ENCODE assay signal across 8 cellular contexts in the genomic region with DNA sequence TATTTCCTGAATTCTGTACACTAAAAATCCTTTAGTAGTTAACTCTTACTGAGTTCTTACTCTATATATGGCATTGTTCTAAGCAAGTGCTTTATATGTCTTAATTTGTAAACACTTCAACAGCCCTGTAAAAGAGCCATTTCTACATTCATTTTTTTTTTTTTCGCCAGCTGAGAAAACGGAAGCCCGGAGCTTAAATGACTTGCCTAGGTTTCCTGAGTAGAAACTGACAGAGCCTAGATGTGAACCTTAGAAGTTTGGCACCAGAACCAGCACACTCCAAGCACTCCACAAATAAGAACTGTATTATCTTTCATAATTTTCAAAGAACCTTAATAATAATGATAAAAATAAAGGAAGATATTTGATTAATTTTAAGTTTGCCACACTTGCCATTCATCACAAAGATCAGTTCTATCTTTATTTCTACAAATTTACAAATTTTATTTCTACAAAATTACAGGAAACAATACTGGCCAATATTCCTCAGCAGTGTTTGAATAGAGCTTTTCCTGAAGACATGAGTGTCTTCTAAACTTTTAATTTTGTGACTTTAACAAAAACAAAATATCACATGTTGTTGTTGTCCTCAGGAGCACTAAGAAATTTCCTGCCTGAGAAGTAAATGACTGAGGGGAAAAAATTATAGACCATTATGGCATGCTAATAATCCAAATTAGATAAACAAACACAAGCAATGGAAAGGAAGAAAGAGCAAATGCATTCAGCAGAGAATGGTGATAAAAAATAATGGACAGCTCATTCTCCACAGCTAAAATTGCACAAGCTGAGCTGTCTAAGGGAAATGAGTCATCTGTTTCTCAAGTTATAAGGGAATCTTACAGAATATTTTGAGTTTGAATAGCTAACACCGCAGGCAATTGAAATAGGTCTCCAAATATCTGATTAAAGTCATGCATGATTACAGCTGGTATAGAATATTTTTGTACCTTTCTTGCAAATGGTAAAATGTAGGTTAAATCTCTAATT.
DNase-seq lines count a peak whose midpoint lies in the region; ATAC-seq and TF ChIP-seq lines count a peak whose summit lies in the region.

No MANE protein-coding gene starts in this region.

- H3K9ac ChIP-seq in MM.1S (ENCODE audit: low read length) (peak overlapping the region; percentile 42; the same call in 1 of the 2 replicates), adipocyte (ENCODE audit: low read length) (no peak overlapping the region)

- H3K36me3 Mint-ChIP-seq in naive thymus-derived CD8-positive, alpha-beta T cell = peaks cover 4 to 22% (median 16%) of the 10 kb centered on the region in 3 donors

- H3K4me1 ChIP-seq in MM.1S (ENCODE audit: low read length) (peaks cover 13% of the 10 kb centered on the region; the same call in 1 of the 2 replicates), adipocyte (ENCODE audit: control insufficient read depth, insufficient read depth, low read length) (peaks cover 15% of the 10 kb centered on the region)

- no peaks in the 10 kb centered on the region for H4K20me1 ChIP-seq in MM.1S (ENCODE audit: insufficient read depth, low read length)

- H3F3A ChIP-seq in MM.1S (ENCODE audit: insufficient read depth, low read length) = peaks cover 11% of the 10 kb centered on the region

- H3K4me3 Mint-ChIP-seq in naive thymus-derived CD8-positive, alpha-beta T cell = peak overlapping the region in 6 of 10 donors; percentile 13 to 52 (median 37)

- H2AFZ ChIP-seq in MM.1S (ENCODE audit: low read length) = no peak overlapping the region

- no peaks in the 10 kb centered on the region for H3K36me3 ChIP-seq in MM.1S (replicated peaks; ENCODE audit: insufficient read depth, low read length)
- H3K36me3 ChIP-seq in adipocyte (ENCODE audit: control insufficient read depth, insufficient read depth, low read length, severe bottlenecking) = peaks cover 3% of the 10 kb centered on the region
- no peaks in the 10 kb centered on the region for H3K36me3 ChIP-seq in WERI-Rb-1

- no peaks in the 10 kb centered on the region for H3K9me3 Mint-ChIP-seq in naive thymus-derived CD8-positive, alpha-beta T cell

- peak overlapping the region; percentile 73 for H3K4me2 ChIP-seq in MM.1S (ENCODE audit: low read depth, low read length)

- TF ChIP-seq CTCF in MM.1S (IDR thresholded peaks at IDR 0.05; ENCODE audit: low read length) = no peak
- TF ChIP-seq CTCF in WERI-Rb-1 (IDR thresholded peaks at IDR 0.05; ENCODE audit: low read depth, low read length) = no peak

- DNase-seq in ACHN (peak; percentile 66), MM.1S (peak; percentile 37), adipocyte (ENCODE audit: low read depth) (peak; percentile 92), COR-L47 (lab: John Stamatoyannopoulos, UW) (no peak), WERI-Rb-1 (no peak)
- no peak for DNase-seq in naive thymus-derived CD8-positive, alpha-beta T cell

- peaks cover 9 to 41% (median 18%) of the 10 kb centered on the region in 4 donors for H3K4me1 Mint-ChIP-seq in naive thymus-derived CD8-positive, alpha-beta T cell

- in situ Hi-C loops in ACHN (cut with HindIII; ENCODE audit: low pct_ligation_motif_present, low pct_unique_long_range_greater_than_20kb, low sequenced_read_pairs) = no loop called here

- peak; percentile 53 for ATAC-seq in GM18868 (IDR thresholded peaks at IDR 0.05; ENCODE audit: unreplicated experiment)
- ATAC-seq in naive thymus-derived CD8-positive, alpha-beta T cell = no peak
- no peak for ATAC-seq in GM21528 (IDR thresholded peaks at IDR 0.05; ENCODE audit: low FRiP score, unreplicated experiment)

- H3K9me3 ChIP-seq in MM.1S (replicated peaks; ENCODE audit: insufficient read depth, low read length) (no peaks in the 10 kb centered on the region), adipocyte (ENCODE audit: control insufficient read depth, low read length) (no peaks in the 10 kb centered on the region), WERI-Rb-1 (ENCODE audit: severe bottlenecking) (no peaks in the 10 kb centered on the region)

- no peaks in the 10 kb centered on the region for H3K27me3 ChIP-seq in MM.1S (replicated peaks; ENCODE audit: insufficient read depth, low read length)
- H3K27me3 ChIP-seq in adipocyte (replicated peaks; ENCODE audit: control insufficient read depth, insufficient read depth, low read length) = no peaks in the 10 kb centered on the region
- H3K27me3 ChIP-seq in WERI-Rb-1 (ENCODE audit: insufficient read depth, low read depth, severe bottlenecking) = no peaks in the 10 kb centered on the region

- H3K27me3 Mint-ChIP-seq in naive thymus-derived CD8-positive, alpha-beta T cell = no peaks in the 10 kb centered on the region

- POLR2A ChIA-PET in naive thymus-derived CD8-positive, alpha-beta T cell (lab: Charles Lee) = no interaction called here

- H3K4me3 ChIP-seq in MM.1S (ENCODE audit: low read length) (peak overlapping the region; percentile 31; the same call in 1 of the 2 replicates), adipocyte (ENCODE audit: low read length) (peak overlapping the region; percentile 26), WERI-Rb-1 (ENCODE audit: low read depth, low read length) (no peak overlapping the region)

- H3K9me2 ChIP-seq in MM.1S (replicated peaks; ENCODE audit: insufficient read depth, low read length) = no peaks in the 10 kb centered on the region

- peak overlapping the region in 2 of 10 donors; percentile 19 to 26 for H3K27ac Mint-ChIP-seq in naive thymus-derived CD8-positive, alpha-beta T cell

- H3K27ac ChIP-seq in MM.1S (ENCODE audit: low read length) (peak overlapping the region; percentile 71; the same call in 1 of the 2 replicates), WERI-Rb-1 (no peak overlapping the region)

- no peaks in the 10 kb centered on the region; the same call in 1 of the 2 replicates for H3K79me2 ChIP-seq in MM.1S (ENCODE audit: low read length)

Comparison
In these comparisons a context has a peak if more than half of its experiments do, and no peak if none do; other contexts are left out.
1. DNase-seq: peak in ACHN (single experiment), MM.1S (single experiment) and adipocyte (single experiment); none in naive thymus-derived CD8-positive, alpha-beta T cell (0 of 10), COR-L47 (single experiment) and WERI-Rb-1 (single experiment).